ENCODE assay signal across 11 cellular contexts in the genomic region with DNA sequence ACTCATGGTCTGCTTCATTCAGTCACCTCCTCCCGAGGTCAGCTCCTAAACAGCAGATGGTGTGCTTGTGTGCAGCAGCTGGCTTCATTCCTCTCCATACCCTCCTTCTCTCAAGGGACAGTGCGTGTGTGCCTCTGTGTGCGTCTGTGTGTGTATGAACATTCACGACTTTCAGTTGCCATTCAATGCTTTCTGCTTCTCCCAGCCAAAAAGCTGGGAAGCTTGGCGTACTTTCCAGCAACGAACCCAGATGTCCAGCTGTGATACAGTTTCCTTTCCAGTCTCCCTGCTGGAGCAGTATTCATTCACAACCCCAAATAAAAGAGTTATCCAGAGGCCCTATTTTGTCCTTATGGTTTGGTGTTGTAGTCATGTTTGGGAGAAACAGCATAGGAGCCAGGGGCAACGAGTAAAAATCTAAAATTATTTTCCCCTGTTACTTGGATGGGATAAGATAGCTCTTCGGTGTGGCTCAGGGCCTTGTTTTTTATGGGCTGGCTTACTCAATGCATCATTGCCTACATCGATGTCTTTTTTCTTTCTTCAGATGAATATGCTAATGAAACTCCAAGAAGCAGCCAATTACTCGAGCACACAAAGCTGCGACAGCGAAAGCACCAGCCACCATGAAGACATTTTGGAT.
DNase-seq lines count a peak whose midpoint lies in the region; ATAC-seq and TF ChIP-seq lines count a peak whose summit lies in the region.
"Had no signal": no experiment of that assay in that cellular context is flagged by ENCODE, and none has a peak within 500 bp of the region (broad histone marks: within the 10 kb centered on the region; RNA-seq: fewer than 3 reads in every experiment).

No MANE protein-coding gene starts in this region.

- H3K4me3 ChIP-seq in BE2C (ENCODE audit: low read depth, low read length) = no peak overlapping the region
- H3K4me3 ChIP-seq in mesenchymal stem cell (ENCODE audit: insufficient read depth in 1 of 2, low read depth in 1 of 2, low read length in 2 of 2) = peak overlapping the region in 1 of 2 experiments; percentile 25
- H3K4me3 ChIP-seq: esophagus squamous epithelium had no signal

- H3K4ac ChIP-seq in mesenchymal stem cell (ENCODE audit: low read depth in 1 of 2, low read length in 2 of 2) = no peak overlapping the region

- 85% methylated on average over 7 of the region's 12 CpGs for WGBS in mesenchymal stem cell

- H4K8ac ChIP-seq in mesenchymal stem cell (ENCODE audit: low read length) = no peak overlapping the region

- H3K27me3 ChIP-seq in BE2C = peaks cover 23% of the 10 kb centered on the region
- H3K27me3 ChIP-seq in mesenchymal stem cell (ENCODE audit: control insufficient read depth in 1 of 2, insufficient read depth in 1 of 2, low read length in 2 of 2) = no peaks in the 10 kb centered on the region
- H3K27me3 ChIP-seq: esophagus squamous epithelium had no signal

- H3K4me1 Mint-ChIP-seq in WTC11 = peaks cover 18% of the 10 kb centered on the region

- peak overlapping the region; percentile 71 for H3K9ac ChIP-seq in mesenchymal stem cell (ENCODE audit: low read length)

- CTCF ChIA-PET in WTC11 (lab: Charles Lee) = no interaction called here

- peak; percentile 10; the same call in 1 of the 2 replicates for TF ChIP-seq CTCF in BE2C (IDR thresholded peaks at IDR 0.05; ENCODE audit: low read depth, low read length)
- no peak for TF ChIP-seq CTCF in WTC11 (IDR thresholded peaks at IDR 0.05)

- H3K14ac ChIP-seq in mesenchymal stem cell (ENCODE audit: low read length in 2 of 2) = peak overlapping the region in 1 of 2 experiments; percentile 87

- no peak overlapping the region for H3K18ac ChIP-seq in mesenchymal stem cell (ENCODE audit: low read depth in 1 of 2, low read length in 2 of 2)

- no peaks in the 10 kb centered on the region for H3K9me3 Mint-ChIP-seq in WTC11

- H3K36me3 ChIP-seq in BE2C = no peaks in the 10 kb centered on the region
- peaks cover 0 to 38% of the 10 kb centered on the region in 2 experiments for H3K36me3 ChIP-seq in mesenchymal stem cell (ENCODE audit: control insufficient read depth in 1 of 2, insufficient read depth in 2 of 2, low read depth in 1 of 2, low read length in 2 of 2)
- H3K36me3 ChIP-seq: esophagus squamous epithelium had no signal

- POLR2A ChIA-PET in WTC11 (lab: Charles Lee) = no interaction called here

- H3K27me3 Mint-ChIP-seq in WTC11 (ENCODE audit: low read depth) = no peaks in the 10 kb centered on the region
- H3K27me3 Mint-ChIP-seq: CD4-positive, alpha-beta T cell had no signal

- peaks cover 4% of the 10 kb centered on the region; the same call in 1 of the 2 replicates for H3K4me1 ChIP-seq in BE2C
- peaks cover 5% of the 10 kb centered on the region for H3K4me1 ChIP-seq in mesenchymal stem cell (ENCODE audit: control insufficient read depth, insufficient read depth, low read depth, low read length)
- H3K4me1 ChIP-seq: esophagus squamous epithelium had no signal

- no peak overlapping the region for H2BK15ac ChIP-seq in mesenchymal stem cell (ENCODE audit: low read depth, poor library complexity, severe bottlenecking)

- H3K4me2 ChIP-seq in mesenchymal stem cell (ENCODE audit: low read length, poor library complexity, severe bottlenecking) = no peak overlapping the region

- no peak overlapping the region for H2BK12ac ChIP-seq in mesenchymal stem cell (ENCODE audit: low read length in 2 of 2)

- no peaks in the 10 kb centered on the region for H3K79me1 ChIP-seq in mesenchymal stem cell (replicated peaks; ENCODE audit: low read length, poor library complexity, severe bottlenecking)

- H2BK5ac ChIP-seq in mesenchymal stem cell (ENCODE audit: low read depth, low read length, poor library complexity, severe bottlenecking) = no peak overlapping the region

- H3K27ac Mint-ChIP-seq in WTC11 = peak overlapping the region; percentile 7; the same call in 1 of the 2 replicates
- H3K27ac Mint-ChIP-seq: CD4-positive, alpha-beta T cell had no signal

- no peak overlapping the region for H2BK120ac ChIP-seq in mesenchymal stem cell (ENCODE audit: low read depth, low read length)

- no peak overlapping the region for H3K4me3 Mint-ChIP-seq in WTC11
- H3K4me3 Mint-ChIP-seq: CD4-positive, alpha-beta T cell had no signal

- DNase-seq in BE2C (peak; percentile 48), NCI-H1694 (lab: John Stamatoyannopoulos, UW) (peak; percentile 98), WTC11 (ENCODE audit: low spot score) (no peak), mesenchymal stem cell (peak; percentile 28), germinal center (ENCODE audit: low spot score) (no peak)
- DNase-seq in activated CD4-positive, CD25-positive, alpha-beta regulatory T cell (lab: John Stamatoyannopoulos, UW) = no peak
- DNase-seq: CD4-positive, alpha-beta T cell; esophagus squamous epithelium; T-helper 2 cell had no signal

- no peaks in the 10 kb centered on the region for H3K9me3 ChIP-seq in BE2C
- no peaks in the 10 kb centered on the region for H3K9me3 ChIP-seq in mesenchymal stem cell (ENCODE audit: control insufficient read depth, low read length)
- H3K9me3 ChIP-seq: esophagus squamous epithelium had no signal

- no peak overlapping the region for H3K27ac ChIP-seq in mesenchymal stem cell (ENCODE audit: low read length, poor library complexity, severe bottlenecking)
- H3K27ac ChIP-seq: esophagus squamous epithelium had no signal

- no peaks in the 10 kb centered on the region for H3K36me3 Mint-ChIP-seq in WTC11

- H2AFZ ChIP-seq in mesenchymal stem cell (ENCODE audit: low read depth, low read length) = no peak overlapping the region

- ATAC-seq in WTC11 (peak; percentile 60), GM18858 (IDR thresholded peaks at IDR 0.05; ENCODE audit: unreplicated experiment) (no peak), HG02623 (IDR thresholded peaks at IDR 0.05; ENCODE audit: unreplicated experiment) (no peak)

- H2AK5ac ChIP-seq in mesenchymal stem cell (ENCODE audit: low read length, severe bottlenecking) = no peak overlapping the region

- no peak overlapping the region for H4K91ac ChIP-seq in mesenchymal stem cell (ENCODE audit: low read length)

- H3K23ac ChIP-seq in mesenchymal stem cell (ENCODE audit: low read length in 2 of 2) = peak overlapping the region in 1 of 2 experiments; percentile 64

TF ChIP-seq in WTC11, 78 proteins besides CTCF, POLR2A, EP300 and RAD21:
- TF ChIP-seq NR2C2 (CRISPR knock-in tag; IDR thresholded peaks at IDR 0.05) (no peak), ETV6 (CRISPR knock-in tag; IDR thresholded peaks at IDR 0.05) (no peak), ZNF396 (CRISPR knock-in tag; IDR thresholded peaks at IDR 0.05; ENCODE audit: borderline replicate concordance) (no peak), NR3C1 (CRISPR knock-in tag; conservative IDR thresholded peaks at IDR 0.05; ENCODE audit: low read depth) (no peak), SOX15 (CRISPR knock-in tag; IDR thresholded peaks at IDR 0.05) (no peak), ZNF416 (CRISPR knock-in tag; IDR thresholded peaks at IDR 0.05) (no peak), FOXJ3 (CRISPR knock-in tag; IDR thresholded peaks at IDR 0.05; ENCODE audit: borderline replicate concordance) (no peak), ZNF232 (CRISPR knock-in tag; IDR thresholded peaks at IDR 0.05) (no peak), TP53 (CRISPR knock-in tag; IDR thresholded peaks at IDR 0.05) (no peak), SMAD4 (CRISPR knock-in tag; IDR thresholded peaks at IDR 0.05) (no peak), JAZF1 (CRISPR knock-in tag; IDR thresholded peaks at IDR 0.05) (no peak), GRHL2 (CRISPR knock-in tag; IDR thresholded peaks at IDR 0.05; ENCODE audit: insufficient replicate concordance, severe bottlenecking) (no peak)

Comparison
In these comparisons a context has a peak if more than half of its experiments do, and no peak if none do; other contexts are left out.
1. DNase-seq: peak in BE2C (single experiment), NCI-H1694 (single experiment) and mesenchymal stem cell (single experiment); none in WTC11 (single experiment), activated CD4-positive, CD25-positive, alpha-beta regulatory T cell (0 of 4) and germinal center (single experiment).